18 cellular contexts compared by ENCODE assay signal in the genomic region with DNA sequence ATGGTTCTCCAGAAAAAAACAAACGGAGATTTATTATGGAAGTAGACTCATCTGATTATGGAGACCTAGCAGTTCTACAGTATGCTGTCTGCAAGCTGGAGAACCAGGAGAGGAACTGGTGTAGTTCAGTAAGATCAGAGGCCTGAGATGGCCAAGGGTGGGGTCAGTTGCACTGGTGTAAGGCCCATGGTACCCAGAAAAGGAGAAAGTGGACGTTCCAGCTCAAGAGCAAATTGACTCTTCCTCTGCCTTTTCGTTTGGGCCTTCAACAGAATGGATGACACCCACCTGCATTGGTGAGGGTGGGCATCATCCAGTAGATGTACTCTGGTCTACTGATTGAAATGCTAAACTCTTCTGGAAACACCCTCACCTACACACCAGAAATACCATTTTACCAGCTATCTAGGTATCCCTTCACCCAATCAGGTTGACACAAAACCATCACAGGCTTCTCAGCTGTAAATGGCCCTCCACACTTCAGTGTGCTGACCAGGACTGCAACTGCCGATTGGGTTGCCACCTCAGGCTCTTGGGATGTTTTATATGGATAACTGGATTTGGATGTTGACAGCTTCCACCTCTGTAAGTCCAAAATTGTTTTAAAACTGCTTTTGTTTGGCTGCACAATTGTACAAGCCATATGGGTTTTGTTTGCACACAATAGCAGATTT.
"Had no signal": no experiment of that assay in that cellular context is flagged by ENCODE, and none has a peak within 500 bp of the region (broad histone marks: within the 10 kb centered on the region; RNA-seq: fewer than 3 reads in every experiment).

No MANE protein-coding gene starts in this region.

- H3K27ac Mint-ChIP-seq: activated CD4-positive, alpha-beta T cell treated with anti-CD3 and anti-CD28 coated beads, Interleukin-2, amount 10 ng/mL, durations not matched to agents 7 days and 5 days had no signal

- H3K27ac ChIP-seq: ascending aorta, esophagus squamous epithelium, hepatocyte, psoas muscle, tibial artery had no signal

- H3K9me3 Mint-ChIP-seq: activated CD4-positive, alpha-beta T cell treated with anti-CD3 and anti-CD28 coated beads, Interleukin-2, amount 10 ng/mL, durations not matched to agents 7 days and 5 days had no signal

- ATAC-seq: activated CD4-positive, CD25-positive, alpha-beta regulatory T cell treated with anti-CD3 and anti-CD28 coated beads, Interleukin-2, amount 50 U/mL, for 24 hours; psoas muscle; stimulated activated naive CD8-positive, alpha-beta T cell treated with anti-CD3 and anti-CD28 coated beads, Interleukin-15, Interleukin-2, amounts not matched to agents 100 U/mL and 50 U/mL, for 24 hours had no signal

- H3K4me3 Mint-ChIP-seq: activated CD4-positive, alpha-beta T cell treated with anti-CD3 and anti-CD28 coated beads, Interleukin-2, amount 10 ng/mL, durations not matched to agents 7 days and 5 days had no signal

- DNase-seq: activated CD4-positive, alpha-beta T cell treated with anti-CD3 and anti-CD28 coated beads, Interleukin-2, amount 10 ng/mL, durations not matched to agents 7 days and 5 days; activated gamma-delta T cell treated with Interleukin-2 at 50 U/mL for 16 hours; cerebellar nuclear complex; effector CD8-positive, alpha-beta T cell; esophagus squamous epithelium; midbrain; psoas muscle; right cardiac atrium; stimulated activated CD4-positive, alpha-beta T cell treated with anti-CD3 and anti-CD28 coated beads, Interleukin-2, amount 100 ng/mL, for 24 hours; stimulated activated naive CD8-positive, alpha-beta T cell treated with anti-CD3 and anti-CD28 coated beads, Interleukin-15, Interleukin-2, amounts not matched to agents 100 U/mL and 50 U/mL, for 24 hours; substantia nigra; T1000; tibial artery had no signal

- FAIRE-seq: islet of Langerhans, urothelium cell line had no signal

- H3K27me3 Mint-ChIP-seq: activated CD4-positive, alpha-beta T cell treated with anti-CD3 and anti-CD28 coated beads, Interleukin-2, amount 10 ng/mL, durations not matched to agents 7 days and 5 days had no signal

- H3K4me1 Mint-ChIP-seq: activated CD4-positive, alpha-beta T cell treated with anti-CD3 and anti-CD28 coated beads, Interleukin-2, amount 10 ng/mL, durations not matched to agents 7 days and 5 days had no signal
